ENCODE assay signal across 8 cellular contexts in the genomic region with DNA sequence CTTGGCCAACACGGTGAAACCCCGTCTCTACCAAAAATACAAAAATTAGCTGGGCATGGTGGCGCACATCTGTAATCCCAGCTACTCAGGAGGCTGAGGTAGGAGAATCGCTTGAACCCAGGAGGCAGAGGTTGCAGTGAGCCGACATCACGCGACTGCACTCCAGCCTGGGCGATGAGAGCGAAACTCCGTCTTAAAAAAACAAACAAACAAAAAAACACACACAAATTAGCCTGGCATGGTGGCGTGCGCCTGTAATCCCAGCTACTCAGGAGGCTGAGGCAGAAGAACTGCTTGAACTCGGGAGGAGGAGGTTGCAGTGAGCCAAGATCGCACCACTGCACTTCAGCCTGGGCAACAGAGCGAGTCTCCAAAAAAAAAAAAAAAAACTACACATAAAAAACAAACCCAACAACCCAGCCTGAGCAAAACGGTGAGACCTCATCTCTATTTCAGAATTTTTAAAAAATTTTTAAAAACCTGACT. TPM values are rescaled to one million over a fixed set of nuclear protein-coding genes. Genes with fewer than 3 reads are reported as not detected.
DNase-seq lines count a peak whose midpoint lies in the region; ATAC-seq and TF ChIP-seq lines count a peak whose summit lies in the region.
"Not testable (repeated sequence)": the region's sequence is repeated elsewhere in the genome, so short reads cannot be mapped to it uniquely, and the experiment has no call there.

No MANE protein-coding gene starts in this region.

- in situ Hi-C loops in astrocyte of the cerebellum (cut with HindIII; ENCODE audit: low sequenced_read_pairs), result not testable (repeated sequence)

- not testable (repeated sequence) for H3K9me3 Mint-ChIP-seq in CD4-positive, alpha-beta memory T cell; activated CD4-positive, alpha-beta memory T cell treated with anti-CD3 and anti-CD28 coated beads for 36 hours; mesothelial cell of epicardium

- peak overlapping the region; percentile 99 for H3K9ac ChIP-seq in Loucy (ENCODE audit: low read depth, low read length, poor library complexity, severe bottlenecking)

- peak overlapping the region; percentile 97 for H3K4me2 ChIP-seq in Loucy (ENCODE audit: low read depth, low read length, poor library complexity, severe bottlenecking)

- DNase-seq in CD4-positive, alpha-beta memory T cell; activated CD4-positive, alpha-beta memory T cell treated with anti-CD3 and anti-CD28 coated beads for 36 hours; astrocyte of the cerebellum (ENCODE audit: low read depth); mesothelial cell of epicardium (ENCODE audit: low spot score in 2 of 2, unreplicated experiment in 2 of 2); sigmoid colon; tibial artery: not testable (repeated sequence)

- H3K27ac ChIP-seq in CD4-positive, alpha-beta memory T cell (ENCODE audit: low read depth, low read length), result not testable (repeated sequence)
- peak overlapping the region; percentile 65 to 83 (median 78) for H3K27ac ChIP-seq in gastroesophageal sphincter
- H3K27ac ChIP-seq in sigmoid colon, result peak overlapping the region; percentile 74 to 79 (median 76)
- peak overlapping the region; percentile 49 to 57 for H3K27ac ChIP-seq in tibial artery

- TF ChIP-seq CTCF in Loucy (conservative IDR thresholded peaks at IDR 0.05; ENCODE audit: low read length); astrocyte of the cerebellum (IDR thresholded peaks at IDR 0.05; ENCODE audit: low read depth, low read length, missing control alignments); gastroesophageal sphincter (IDR thresholded peaks at IDR 0.05); mesothelial cell of epicardium (IDR thresholded peaks at IDR 0.05; ENCODE audit: unreplicated experiment); sigmoid colon (IDR thresholded peaks at IDR 0.05); tibial artery (IDR thresholded peaks at IDR 0.05): not testable (repeated sequence)

- not testable (repeated sequence) for H3K9me3 ChIP-seq in CD4-positive, alpha-beta memory T cell (ENCODE audit: control insufficient read depth in 1 of 2, low read length in 2 of 2); Loucy (ENCODE audit: insufficient read depth, low read depth, low read length); gastroesophageal sphincter; sigmoid colon; tibial artery

- WGBS in gastroesophageal sphincter (ENCODE audit: low coverage in 1 of 2), 2 donors, result 58 to 84% methylated on average over 5 to 8 of the region's 16 CpGs
- WGBS in sigmoid colon, 2 donors, result 85 to 87% methylated on average over 16 of the region's 16 CpGs

- peak overlapping the region in 3 of 7 donors; percentile 69 to 99 (median 78) for H3K27ac Mint-ChIP-seq in CD4-positive, alpha-beta memory T cell
- H3K27ac Mint-ChIP-seq in activated CD4-positive, alpha-beta memory T cell treated with anti-CD3 and anti-CD28 coated beads for 36 hours, result peak overlapping the region; percentile 83
- H3K27ac Mint-ChIP-seq in mesothelial cell of epicardium, result peak overlapping the region; percentile 92

- intact Hi-C loops in CD4-positive, alpha-beta memory T cell (cut with micrococcal nuclease), result loop anchor here (10.0 kb wide), 1 partner anchor 1386 kb away; the partner anchor contains the start of gene KIF16B
- intact Hi-C loops in activated CD4-positive, alpha-beta memory T cell treated with anti-CD3 and anti-CD28 coated beads for 36 hours (cut with micrococcal nuclease), result loop anchor here (10.0 kb wide), 3 partner anchors 426 to 1386 kb away; partner anchors contain the start of genes BFSP1 and KIF16B
- intact Hi-C loops in sigmoid colon (cut with DNase I); tibial artery (cut with DNase I; ENCODE audit: low total_unique reads): not testable (repeated sequence)

- TF ChIP-seq POLR2A in gastroesophageal sphincter (IDR thresholded peaks at IDR 0.05); sigmoid colon (IDR thresholded peaks at IDR 0.05): not testable (repeated sequence)

- H3K36me3 Mint-ChIP-seq in CD4-positive, alpha-beta memory T cell, result peaks cover 8 to 17% of the 10 kb centered on the region in 2 donors
- peaks cover 60% of the 10 kb centered on the region for H3K36me3 Mint-ChIP-seq in activated CD4-positive, alpha-beta memory T cell treated with anti-CD3 and anti-CD28 coated beads for 36 hours
- H3K36me3 Mint-ChIP-seq in mesothelial cell of epicardium, result not testable (repeated sequence)

- POLR2A ChIA-PET in CD4-positive, alpha-beta memory T cell (lab: Charles Lee; ENCODE audit: partially characterized antibody), result interaction anchor here (6.8 kb wide), 1 partner anchor 7 kb away, joined by 72 read pairs; the partner anchor contains the start of genes MGME1 and SNX5
- POLR2A ChIA-PET in activated CD4-positive, alpha-beta memory T cell treated with anti-CD3 and anti-CD28 coated beads for 36 hours (lab: Charles Lee), result interaction anchor here (2.7 kb wide), 1 partner anchor 33 kb away, joined by 13 read pairs; no protein-coding TSS in a partner anchor

- H3K4me3 Mint-ChIP-seq in CD4-positive, alpha-beta memory T cell, result peak overlapping the region in 7 of 8 donors; percentile 12 to 75 (median 47)
- not testable (repeated sequence) for H3K4me3 Mint-ChIP-seq in activated CD4-positive, alpha-beta memory T cell treated with anti-CD3 and anti-CD28 coated beads for 36 hours; mesothelial cell of epicardium

- CTCF ChIA-PET in CD4-positive, alpha-beta memory T cell (lab: Charles Lee; ENCODE audit: partially characterized antibody), result interaction anchor here (2.3 to 9.1 kb wide), 4 partner anchors 23 to 278 kb away, joined by 5 to 51 read pairs (median 18); partner anchors contain the start of gene RRBP1
- CTCF ChIA-PET in activated CD4-positive, alpha-beta memory T cell treated with anti-CD3 and anti-CD28 coated beads for 36 hours (lab: Charles Lee), result interaction anchor here (1.1 to 6.6 kb wide), 2 partner anchors 34 to 278 kb away, joined by 3 to 42 read pairs; no protein-coding TSS in a partner anchor

- peaks cover 95% of the 10 kb centered on the region for H3K4me1 ChIP-seq in CD4-positive, alpha-beta memory T cell (ENCODE audit: insufficient read depth, low read length)
- H3K4me1 ChIP-seq in Loucy (ENCODE audit: insufficient read depth, low read length, poor library complexity, severe bottlenecking) (peaks cover 85% of the 10 kb centered on the region), gastroesophageal sphincter (peaks cover 14 to 99% (median 39%) of the 10 kb centered on the region in 3 donors), sigmoid colon (peaks cover 0 to 85% (median 78%) of the 10 kb centered on the region in 4 donors), tibial artery (peaks cover 0 to 81% (median 37%) of the 10 kb centered on the region in 4 donors)

- H3K4me3 ChIP-seq in CD4-positive, alpha-beta memory T cell (ENCODE audit: low read length in 2 of 2), result not testable (repeated sequence)
- H3K4me3 ChIP-seq in Loucy (ENCODE audit: low read length, poor library complexity, severe bottlenecking) (peak overlapping the region; percentile 91), astrocyte of the cerebellum (ENCODE audit: low read depth, low read length) (peak overlapping the region; percentile 22), gastroesophageal sphincter (peak overlapping the region in 1 of 2 donors; percentile 18), sigmoid colon (peak overlapping the region in 2 of 4 donors; percentile 14 to 16), tibial artery (peak overlapping the region; percentile 10 to 23)

- H3F3A ChIP-seq in Loucy (ENCODE audit: low read depth), result not testable (repeated sequence)

- H3K36me3 ChIP-seq in CD4-positive, alpha-beta memory T cell (ENCODE audit: insufficient read depth, low read length), result peaks cover 12% of the 10 kb centered on the region
- H3K36me3 ChIP-seq in Loucy (ENCODE audit: insufficient read depth, low read length) (peaks cover 15% of the 10 kb centered on the region), sigmoid colon (peaks cover 0 to 13% (median 3%) of the 10 kb centered on the region in 4 donors), tibial artery (peaks cover 0 to 14% (median 5%) of the 10 kb centered on the region in 3 donors)
- not testable (repeated sequence) for H3K36me3 ChIP-seq in gastroesophageal sphincter

- H3K4me1 Mint-ChIP-seq in CD4-positive, alpha-beta memory T cell, result peaks cover 64 to 96% (median 78%) of the 10 kb centered on the region in 4 donors
- H3K4me1 Mint-ChIP-seq in activated CD4-positive, alpha-beta memory T cell treated with anti-CD3 and anti-CD28 coated beads for 36 hours (ENCODE audit: low read depth), result peaks cover 90% of the 10 kb centered on the region
- H3K4me1 Mint-ChIP-seq in mesothelial cell of epicardium, result peaks cover 71% of the 10 kb centered on the region

- not testable (repeated sequence) for ATAC-seq in gastroesophageal sphincter

- H3K79me2 ChIP-seq in Loucy (ENCODE audit: insufficient read depth, low read length), result peaks cover 100% of the 10 kb centered on the region

- H3K9me2 ChIP-seq in Loucy (replicated peaks; ENCODE audit: low read depth, low read length), result not testable (repeated sequence)

- H2AFZ ChIP-seq in Loucy (ENCODE audit: low read length), result not testable (repeated sequence)

- H4K20me1 ChIP-seq in Loucy (ENCODE audit: insufficient read depth, low read length, poor library complexity, severe bottlenecking), result peaks cover 92% of the 10 kb centered on the region

- not testable (repeated sequence) for H3K27me3 Mint-ChIP-seq in CD4-positive, alpha-beta memory T cell; activated CD4-positive, alpha-beta memory T cell treated with anti-CD3 and anti-CD28 coated beads for 36 hours; mesothelial cell of epicardium (ENCODE audit: low read depth)

- not testable (repeated sequence) for H3K27me3 ChIP-seq in CD4-positive, alpha-beta memory T cell (ENCODE audit: insufficient read depth, low read length); Loucy (ENCODE audit: insufficient read depth, low read length, poor library complexity, severe bottlenecking); gastroesophageal sphincter; sigmoid colon; tibial artery

- not testable (repeated sequence) for TF ChIP-seq EP300 in gastroesophageal sphincter (IDR thresholded peaks at IDR 0.05); sigmoid colon (IDR thresholded peaks at IDR 0.05)

RNA-seq across cellular contexts. Expression of gene SNX5, which starts 8.2 kb away (rescaled TPM):
- total RNA-seq in CD4-positive, alpha-beta memory T cell, result 10 to 100 TPM; 81.5 to 81.6 TPM
- 10 to 100 TPM; 96.3 to 96.5 TPM for polyA plus RNA-seq in CD4-positive, alpha-beta memory T cell
- 100 to 1,000 TPM; 234 to 256 TPM for total RNA-seq in activated CD4-positive, alpha-beta memory T cell treated with anti-CD3 and anti-CD28 coated beads for 36 hours
- total RNA-seq in gastroesophageal sphincter (10 to 100 TPM; 47.5 to 90.9 (median 70.2) TPM), mesothelial cell of epicardium (130 to 134 TPM (median 133 TPM) in 3 replicates), sigmoid colon (10 to 100 TPM; 69.0 to 79.5 (median 72.5) TPM)
- 10 to 100 TPM; 88.7 to 98.5 (median 89.9) TPM for polyA plus RNA-seq in sigmoid colon

RNA-seq across cellular contexts. Expression of gene MGME1, which starts 8.4 kb away (rescaled TPM):
- 10 to 100 TPM; 15.4 to 16.5 TPM for total RNA-seq in CD4-positive, alpha-beta memory T cell
- 10 to 100 TPM in 1 of 2 donors, 1 to 10 TPM in 1; 7.4 to 17.0 TPM for polyA plus RNA-seq in CD4-positive, alpha-beta memory T cell
- 10 to 100 TPM; 31.0 to 34.7 TPM for total RNA-seq in activated CD4-positive, alpha-beta memory T cell treated with anti-CD3 and anti-CD28 coated beads for 36 hours
- total RNA-seq in gastroesophageal sphincter (10 to 100 TPM in 2 of 4 donors, 1 to 10 TPM in 2; 6.3 to 13.5 (median 9.9) TPM), mesothelial cell of epicardium (25.0 to 26.7 TPM (median 25.7 TPM) in 3 replicates), sigmoid colon (10 to 100 TPM in 2 of 4 donors, 1 to 10 TPM in 2; 5.0 to 15.8 (median 10.8) TPM)
- polyA plus RNA-seq in sigmoid colon, result 10 to 100 TPM; 14.8 to 17.4 (median 16.9) TPM
